26 cellular contexts compared by ENCODE assay signal in the genomic region with DNA sequence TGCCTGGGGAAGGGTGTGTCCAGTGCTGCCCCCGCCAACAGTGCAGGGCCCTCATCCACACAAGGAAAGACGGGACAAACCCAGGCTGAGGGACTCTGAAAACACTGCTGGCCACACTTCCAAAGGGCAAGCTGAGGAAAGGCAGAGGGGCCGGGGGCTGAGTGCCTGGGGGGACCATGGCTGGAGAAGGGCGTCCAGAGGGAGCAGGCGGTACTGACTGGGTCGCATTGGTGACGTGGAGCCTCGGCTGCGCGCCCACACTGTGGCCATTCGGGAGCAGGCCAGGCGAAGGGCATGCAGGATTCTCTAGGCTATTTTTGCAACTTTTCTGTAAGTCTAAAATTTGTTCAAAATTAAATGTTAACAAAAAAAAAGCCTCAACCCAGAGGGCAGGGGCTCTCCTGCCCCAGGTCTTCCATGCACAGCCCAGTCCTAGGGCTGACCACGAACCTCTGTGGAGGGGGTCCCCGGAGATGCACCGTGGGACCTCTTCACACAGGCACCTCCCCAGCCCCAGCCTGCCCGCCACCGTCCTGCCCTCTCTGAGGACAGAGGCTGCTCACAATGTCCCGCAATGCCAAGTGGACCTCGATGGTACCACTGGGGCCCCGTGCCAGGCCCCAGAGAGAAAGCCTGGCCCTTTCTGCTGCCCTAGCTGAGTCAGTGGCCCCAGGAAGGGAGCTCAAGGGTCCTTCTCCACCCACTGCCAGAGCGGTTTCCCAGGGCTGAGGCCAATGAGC. TPM values are rescaled to one million over a fixed set of nuclear protein-coding genes. Genes with fewer than 3 reads are reported as not detected.
DNase-seq lines count a peak whose midpoint lies in the region; ATAC-seq and TF ChIP-seq lines count a peak whose summit lies in the region.
"Had no signal": no experiment of that assay in that cellular context is flagged by ENCODE, and none has a peak within 500 bp of the region (broad histone marks: within the 10 kb centered on the region; RNA-seq: fewer than 3 reads in every experiment).

No MANE protein-coding gene starts in this region.

- H3K4me3 Mint-ChIP-seq in CD4-positive, alpha-beta memory T cell = peak overlapping the region in 1 of 8 donors; percentile 16
- no peak overlapping the region for H3K4me3 Mint-ChIP-seq in T-helper 17 cell
- no peak overlapping the region for H3K4me3 Mint-ChIP-seq in effector memory CD8-positive, alpha-beta T cell

- intact Hi-C loops in CD4-positive, alpha-beta memory T cell (cut with micrococcal nuclease) = no loop called here

- CTCF ChIA-PET in CD4-positive, alpha-beta memory T cell (lab: Charles Lee; ENCODE audit: partially characterized antibody) = interaction anchor here (1.8 to 1.9 kb wide), 2 partner anchors 41 to 123 kb away, joined by 5 to 9 read pairs; no protein-coding TSS in a partner anchor

- H3K27ac Mint-ChIP-seq in CD4-positive, alpha-beta memory T cell = peak overlapping the region in 5 of 7 donors; percentile 46 to 79 (median 75)
- peak overlapping the region; percentile 34 for H3K27ac Mint-ChIP-seq in T-helper 17 cell
- H3K27ac Mint-ChIP-seq in effector memory CD8-positive, alpha-beta T cell = peak overlapping the region; percentile 35 to 75
- H3K27ac Mint-ChIP-seq: IgD-negative memory B cell had no signal

- no peaks in the 10 kb centered on the region for H3K9me3 ChIP-seq in CD4-positive, alpha-beta memory T cell (ENCODE audit: control insufficient read depth in 1 of 2, low read length in 2 of 2)
- H3K9me3 ChIP-seq in T-helper 17 cell (ENCODE audit: control insufficient read depth, low read length, poor library complexity, severe bottlenecking) (no peaks in the 10 kb centered on the region), neutrophil (no peaks in the 10 kb centered on the region)

- no peak for ATAC-seq in T-helper 17 cell
- no peak for ATAC-seq in effector memory CD8-positive, alpha-beta T cell (replicated peaks)
- no peak for ATAC-seq in HG03520 (IDR thresholded peaks at IDR 0.05; ENCODE audit: unreplicated experiment)

- H3K36me3 Mint-ChIP-seq in CD4-positive, alpha-beta memory T cell = peaks cover 0 to 24% of the 10 kb centered on the region in 2 donors
- H3K36me3 Mint-ChIP-seq in T-helper 17 cell (ENCODE audit: low read depth) = no peaks in the 10 kb centered on the region
- peaks cover 55% of the 10 kb centered on the region for H3K36me3 Mint-ChIP-seq in effector memory CD8-positive, alpha-beta T cell (ENCODE audit: insufficient read depth)

- no peaks in the 10 kb centered on the region for H3K9me3 Mint-ChIP-seq in CD4-positive, alpha-beta memory T cell
- no peaks in the 10 kb centered on the region for H3K9me3 Mint-ChIP-seq in effector memory CD8-positive, alpha-beta T cell
- H3K9me3 Mint-ChIP-seq: IgD-negative memory B cell had no signal

- no peaks in the 10 kb centered on the region for H3K27me3 Mint-ChIP-seq in CD4-positive, alpha-beta memory T cell
- no peaks in the 10 kb centered on the region for H3K27me3 Mint-ChIP-seq in T-helper 17 cell
- H3K27me3 Mint-ChIP-seq in effector memory CD8-positive, alpha-beta T cell = no peaks in the 10 kb centered on the region
- H3K27me3 Mint-ChIP-seq: IgD-negative memory B cell had no signal

- peaks cover 17 to 45% (median 34%) of the 10 kb centered on the region in 4 donors for H3K4me1 Mint-ChIP-seq in CD4-positive, alpha-beta memory T cell
- H3K4me1 Mint-ChIP-seq in T-helper 17 cell = peaks cover 24% of the 10 kb centered on the region
- peaks cover 26 to 33% of the 10 kb centered on the region in 2 donors for H3K4me1 Mint-ChIP-seq in effector memory CD8-positive, alpha-beta T cell (ENCODE audit: low read depth in 2 of 2)

- H3K27ac ChIP-seq in CD4-positive, alpha-beta memory T cell (ENCODE audit: low read depth, low read length) = no peak overlapping the region
- peak overlapping the region; percentile 49 for H3K27ac ChIP-seq in neutrophil
- H3K27ac ChIP-seq: GM23248, KMS-11, PC-9, SJSA1 had no signal

- H3K27me3 ChIP-seq in CD4-positive, alpha-beta memory T cell (ENCODE audit: insufficient read depth, low read length) = no peaks in the 10 kb centered on the region
- H3K27me3 ChIP-seq in neutrophil = no peaks in the 10 kb centered on the region
- H3K27me3 ChIP-seq: SJSA1 had no signal

- peaks cover 42% of the 10 kb centered on the region for H3K4me1 ChIP-seq in CD4-positive, alpha-beta memory T cell (ENCODE audit: insufficient read depth, low read length)
- peaks cover 40 to 48% of the 10 kb centered on the region in 2 experiments for H3K4me1 ChIP-seq in neutrophil (ENCODE audit: control insufficient read depth in 1 of 2, insufficient read depth in 1 of 2, low read depth in 1 of 2, low read length in 1 of 2)

- POLR2A ChIA-PET in CD4-positive, alpha-beta memory T cell (lab: Charles Lee; ENCODE audit: partially characterized antibody) = interaction anchor here (13.2 kb wide), 1 partner anchor 9 kb away, joined by 236 read pairs; a partner anchor contains a TSS

- no peak for TF ChIP-seq CTCF in neutrophil (IDR thresholded peaks at IDR 0.05)

- no peak overlapping the region for H3K4me3 ChIP-seq in CD4-positive, alpha-beta memory T cell (ENCODE audit: low read length in 2 of 2)
- H3K4me3 ChIP-seq in neutrophil (ENCODE audit: low read depth in 1 of 2, low read length in 1 of 2) = no peak overlapping the region
- H3K4me3 ChIP-seq: GM23248, PC-9, SJSA1 had no signal

- DNase-seq in CD4-positive, alpha-beta memory T cell = no peak
- DNase-seq in T-helper 17 cell (no peak), NCI-H2029 treated with DMSO at 0.1 percent for 48 hours (lab: John Stamatoyannopoulos, UW) (no peak), nucleus accumbens (lab: John Stamatoyannopoulos, UW) (no peak)
- no peak for DNase-seq in effector memory CD8-positive, alpha-beta T cell
- DNase-seq: C1 segment of cervical spinal cord, DMS153, DND-41, GM23248, H7, NCI-H1048, NCI-H1417, NCI-H1694, NCI-H2081, NCI-H2227 treated with DMSO at 0.1 percent for 48 hours, NCI-H526 treated with DMSO at 0.1 percent for 48 hours, PC-9, Right ventricle myocardium superior had no signal

- H3K36me3 ChIP-seq in CD4-positive, alpha-beta memory T cell (ENCODE audit: insufficient read depth, low read length) = peaks cover 28% of the 10 kb centered on the region
- peaks cover 92% of the 10 kb centered on the region for H3K36me3 ChIP-seq in neutrophil

RNA-seq across cellular contexts. Expression of a gene that starts 10.4 kb away (rescaled TPM):
- 10 to 100 TPM; 87.2 to 90.3 TPM for total RNA-seq in CD4-positive, alpha-beta memory T cell
- 10 to 100 TPM; 63.9 to 97.8 TPM for polyA plus RNA-seq in CD4-positive, alpha-beta memory T cell
- 100 to 1,000 TPM; 157 to 188 TPM for total RNA-seq in T-helper 17 cell
- total RNA-seq: SJSA1 had no signal
- polyA plus RNA-seq: GM23248 had no signal

RNA-seq across cellular contexts. Expression of a gene that starts 28.6 kb away (rescaled TPM):
- not detected for total RNA-seq in CD4-positive, alpha-beta memory T cell
- polyA plus RNA-seq in CD4-positive, alpha-beta memory T cell = not detected
- under 1 TPM; 0.21 to 0.52 TPM for total RNA-seq in T-helper 17 cell
- total RNA-seq: A673, GM23248, NCI-H460, PC-9, RPMI7951, SJSA1 had no signal
- polyA plus RNA-seq: GM23248, IgD-negative memory B cell had no signal

RNA-seq across cellular contexts. Expression of a gene that starts 36.2 kb away (rescaled TPM):
- not detected for total RNA-seq in CD4-positive, alpha-beta memory T cell
- not detected for polyA plus RNA-seq in CD4-positive, alpha-beta memory T cell
- not detected for total RNA-seq in T-helper 17 cell
- total RNA-seq: A673, GM23248, NCI-H460, PC-9, Right ventricle myocardium superior, RPMI7951, SJSA1 had no signal
- polyA plus RNA-seq: GM23248, IgD-negative memory B cell had no signal

RNA-seq across cellular contexts. Expression of a gene that starts 42.4 kb away (rescaled TPM):
- 10 to 100 TPM; 66.5 to 74.0 TPM for total RNA-seq in CD4-positive, alpha-beta memory T cell
- polyA plus RNA-seq in CD4-positive, alpha-beta memory T cell = 10 to 100 TPM; 14.1 to 40.8 TPM
- total RNA-seq in T-helper 17 cell = 10 to 100 TPM; 73.6 to 75.4 TPM

RNA-seq across cellular contexts. Expression of a gene that starts 42.5 kb away (rescaled TPM):
- 10 to 100 TPM; 31.5 to 33.1 TPM for total RNA-seq in CD4-positive, alpha-beta memory T cell
- polyA plus RNA-seq in CD4-positive, alpha-beta memory T cell = 100 to 1,000 TPM in 1 of 2 donors, 10 to 100 TPM in 1; 69.0 to 107 TPM
- total RNA-seq in T-helper 17 cell = 10 to 100 TPM; 28.1 to 33.2 TPM
